ENCODE assay signal across 8 cellular contexts in the genomic region with DNA sequence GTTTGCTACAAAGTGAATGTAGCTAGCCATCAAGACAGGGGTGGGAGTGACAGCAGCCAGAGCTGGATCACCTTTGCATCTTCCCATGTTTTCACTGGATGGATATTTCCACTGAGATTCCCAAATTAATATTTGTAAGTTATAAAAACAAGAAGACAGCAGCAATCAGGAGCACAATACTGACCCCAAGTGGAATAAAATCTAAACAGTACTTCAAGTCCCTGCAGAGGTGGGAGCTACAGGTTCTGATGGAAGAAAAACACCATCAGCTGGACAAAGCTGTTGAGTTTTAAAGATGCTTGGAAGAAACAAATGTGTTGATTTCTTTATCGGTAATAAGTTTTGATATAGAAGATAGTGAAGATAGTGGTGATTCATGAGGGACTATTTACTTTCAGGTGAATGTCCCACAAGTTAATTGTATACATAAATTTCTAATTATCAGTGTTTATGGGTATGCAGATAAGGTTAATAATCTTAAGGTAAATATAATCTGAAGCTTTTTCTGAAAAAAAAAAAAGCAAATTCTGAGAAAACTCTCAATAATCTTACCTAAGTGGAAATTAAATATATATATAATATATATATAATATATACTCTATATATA.
DNase-seq lines count a peak whose midpoint lies in the region; ATAC-seq and TF ChIP-seq lines count a peak whose summit lies in the region.

No MANE protein-coding gene starts in this region.

- in situ Hi-C loops in astrocyte of the spinal cord (cut with HindIII; ENCODE audit: low sequenced_read_pairs) = no loop called here

- H3K9me3 ChIP-seq in BE2C = no peaks in the 10 kb centered on the region

- no peak overlapping the region for H3K4me3 ChIP-seq in BE2C (ENCODE audit: low read depth, low read length)
- no peak overlapping the region for H3K4me3 ChIP-seq in astrocyte of the spinal cord (ENCODE audit: low read depth, low read length)

- no peaks in the 10 kb centered on the region for H3K27me3 ChIP-seq in BE2C

- peak; percentile 64 for TF ChIP-seq CTCF in BE2C (IDR thresholded peaks at IDR 0.05; ENCODE audit: low read depth, low read length)
- TF ChIP-seq CTCF in astrocyte of the spinal cord (IDR thresholded peaks at IDR 0.05; ENCODE audit: low read depth, low read length) = peak; percentile 55

- H3K36me3 ChIP-seq in BE2C = no peaks in the 10 kb centered on the region

- H3K4me1 ChIP-seq in BE2C = no peaks in the 10 kb centered on the region; the same call in none of the 2 replicates

- ATAC-seq in esophagus mucosa (no peak), HG03378 (IDR thresholded peaks at IDR 0.05; ENCODE audit: unreplicated experiment) (no peak)

- no peak for DNase-seq in BE2C
- DNase-seq in LHCN-M2 (ENCODE audit: low read depth) = peak; percentile 58
- DNase-seq in astrocyte of the spinal cord (ENCODE audit: low read depth, low spot score) = peak; percentile 63
- DNase-seq in left kidney (ENCODE audit: low read depth, low spot score) = peak; percentile 61
- DNase-seq in effector CD4-positive, alpha-beta T cell = no peak
- DNase-seq in T-helper 9 cell = no peak

Comparison
In these comparisons a context has a peak if more than half of its experiments do, and no peak if none do; other contexts are left out.
1. DNase-seq: peak in LHCN-M2 (single experiment), astrocyte of the spinal cord (single experiment) and left kidney (single experiment); none in BE2C (single experiment), effector CD4-positive, alpha-beta T cell (single experiment) and T-helper 9 cell (single experiment).